ENCODE assay signal across 2 cellular contexts in genomic region chr10:94760586-94761178, GRCh38.
TF ChIP-seq lines count a peak whose summit lies in the region.

No MANE protein-coding gene starts in this region.

TF ChIP-seq in liver, 16 proteins besides CTCF, POLR2A, EP300 and RAD21:
- TF ChIP-seq HNF4A (conservative IDR thresholded peaks at IDR 0.05) (peak; percentile 56 to 57), HNF4G (IDR thresholded peaks at IDR 0.05) (no peak), ZBTB33 (IDR thresholded peaks at IDR 0.05) (no peak), SP1 (IDR thresholded peaks at IDR 0.05) (peak; percentile 32), JUND (IDR thresholded peaks at IDR 0.05) (no peak), TAF1 (conservative IDR thresholded peaks at IDR 0.05) (no peak), RXRA (IDR thresholded peaks at IDR 0.05) (peak; percentile 38 to 73)

TF ChIP-seq in HepG2, 621 proteins besides CTCF, POLR2A, EP300 and RAD21:
- no peak for TF ChIP-seq ZNF747 (CRISPR knock-in tag; IDR thresholded peaks at IDR 0.05; ENCODE audit: borderline replicate concordance)
- TF ChIP-seq CEBPB (IDR thresholded peaks at IDR 0.05; ENCODE audit: borderline replicate concordance, low read depth, low read length) = no peak
- no peak for TF ChIP-seq LBX2 (CRISPR knock-in tag; IDR thresholded peaks at IDR 0.05; ENCODE audit: borderline replicate concordance)
TF ChIP-seq in HepG2: peak in this region for 0.
